Comparison of ENCODE assay signal across 1 cellular context in genomic region chr16:66483689-66484452, GRCh38.
TF ChIP-seq lines count a peak whose summit lies in the region.

No MANE protein-coding gene starts in this region.

TF ChIP-seq in HEK293, 187 proteins besides CTCF, POLR2A, EP300 and RAD21 (continued from another document):
- peak; percentile 45; the same call in 1 of the 2 replicates for TF ChIP-seq PATZ1 (tag by site-specific recombination; IDR thresholded peaks at IDR 0.05)
- TF ChIP-seq KLF8 (tag by site-specific recombination; IDR thresholded peaks at IDR 0.05): no peak
- TF ChIP-seq ZFHX2 (tag by site-specific recombination; conservative IDR thresholded peaks at IDR 0.05): peak; percentile 31; the same call in 1 of the 2 replicates
- no peak for TF ChIP-seq ZSCAN30 (tag by site-specific recombination; IDR thresholded peaks at IDR 0.05)
- TF ChIP-seq ZBTB21 (tag by site-specific recombination; IDR thresholded peaks at IDR 0.05): no peak
- TF ChIP-seq SP7 (tag by site-specific recombination; IDR thresholded peaks at IDR 0.05): peak; percentile 40; the same call in 1 of the 2 replicates
- no peak for TF ChIP-seq ZNF626 (tag by site-specific recombination; IDR thresholded peaks at IDR 0.05)
- peak; percentile 29; the same call in 1 of the 2 replicates for TF ChIP-seq ZNF335 (tag by site-specific recombination; conservative IDR thresholded peaks at IDR 0.05)
- peak; percentile 91 for TF ChIP-seq ZNF654 (tag by site-specific recombination; IDR thresholded peaks at IDR 0.05; ENCODE audit: low read depth)
- no peak for TF ChIP-seq ZXDB (tag by site-specific recombination; IDR thresholded peaks at IDR 0.05)
- TF ChIP-seq ZNF157 (tag by site-specific recombination; IDR thresholded peaks at IDR 0.05): no peak
- TF ChIP-seq TSHZ1 (tag by site-specific recombination; IDR thresholded peaks at IDR 0.05; ENCODE audit: borderline replicate concordance): no peak
- no peak for TF ChIP-seq PRDM4 (tag by site-specific recombination; IDR thresholded peaks at IDR 0.05)
